1 cellular context compared by ENCODE assay signal in the genomic region with DNA sequence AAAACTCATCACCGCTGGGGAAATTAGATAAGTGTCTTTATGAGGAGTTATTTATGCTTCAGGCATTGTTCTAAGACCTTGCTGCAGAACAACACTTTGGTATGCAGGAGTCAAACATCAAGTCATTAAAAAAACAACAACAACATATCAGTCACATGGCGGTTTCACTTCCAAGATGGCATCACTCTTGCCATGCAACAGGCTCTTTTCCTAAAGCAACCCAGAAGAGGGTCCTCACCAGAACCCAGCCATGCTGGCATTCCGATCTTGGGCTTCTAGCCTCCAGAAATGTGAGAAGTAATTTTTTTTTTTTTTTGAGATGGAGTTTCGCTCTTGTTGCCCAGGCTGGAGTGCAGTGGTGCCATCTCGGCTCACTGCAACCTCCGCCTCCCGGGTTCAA.
A peak's percentile ranks its signal among the peaks of the same experiment; 100 is the strongest.
TF ChIP-seq lines count a peak whose summit lies in the region.

No MANE protein-coding gene starts in this region.

TF ChIP-seq in K562, 482 proteins besides CTCF, POLR2A, EP300 and RAD21 (continued from another document and continues in another):
- TF ChIP-seq, protein P1, sequence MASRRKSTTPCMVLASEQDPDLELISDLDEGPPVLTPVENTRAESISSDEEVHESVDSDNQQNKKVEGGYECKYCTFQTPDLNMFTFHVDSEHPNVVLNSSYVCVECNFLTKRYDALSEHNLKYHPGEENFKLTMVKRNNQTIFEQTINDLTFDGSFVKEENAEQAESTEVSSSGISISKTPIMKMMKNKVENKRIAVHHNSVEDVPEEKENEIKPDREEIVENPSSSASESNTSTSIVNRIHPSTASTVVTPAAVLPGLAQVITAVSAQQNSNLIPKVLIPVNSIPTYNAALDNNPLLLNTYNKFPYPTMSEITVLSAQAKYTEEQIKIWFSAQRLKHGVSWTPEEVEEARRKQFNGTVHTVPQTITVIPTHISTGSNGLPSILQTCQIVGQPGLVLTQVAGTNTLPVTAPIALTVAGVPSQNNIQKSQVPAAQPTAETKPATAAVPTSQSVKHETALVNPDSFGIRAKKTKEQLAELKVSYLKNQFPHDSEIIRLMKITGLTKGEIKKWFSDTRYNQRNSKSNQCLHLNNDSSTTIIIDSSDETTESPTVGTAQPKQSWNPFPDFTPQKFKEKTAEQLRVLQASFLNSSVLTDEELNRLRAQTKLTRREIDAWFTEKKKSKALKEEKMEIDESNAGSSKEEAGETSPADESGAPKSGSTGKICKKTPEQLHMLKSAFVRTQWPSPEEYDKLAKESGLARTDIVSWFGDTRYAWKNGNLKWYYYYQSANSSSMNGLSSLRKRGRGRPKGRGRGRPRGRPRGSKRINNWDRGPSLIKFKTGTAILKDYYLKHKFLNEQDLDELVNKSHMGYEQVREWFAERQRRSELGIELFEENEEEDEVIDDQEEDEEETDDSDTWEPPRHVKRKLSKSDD (conservative IDR thresholded peaks at IDR 0.05; ENCODE audit: low read length), result no peak
- no peak for TF ChIP-seq HDAC2 (IDR thresholded peaks at IDR 0.05)
- no peak for TF ChIP-seq CREB3L1 (IDR thresholded peaks at IDR 0.05; ENCODE audit: borderline replicate concordance, low read depth)
- TF ChIP-seq NRF1 (conservative IDR thresholded peaks at IDR 0.05 in 1 of 2, IDR thresholded peaks at IDR 0.05 in 1 of 2), result no peak
- TF ChIP-seq FIP1L1 (IDR thresholded peaks at IDR 0.05; ENCODE audit: low read depth, low read length, poor library complexity, severe bottlenecking), result no peak
- TF ChIP-seq, protein P2, sequence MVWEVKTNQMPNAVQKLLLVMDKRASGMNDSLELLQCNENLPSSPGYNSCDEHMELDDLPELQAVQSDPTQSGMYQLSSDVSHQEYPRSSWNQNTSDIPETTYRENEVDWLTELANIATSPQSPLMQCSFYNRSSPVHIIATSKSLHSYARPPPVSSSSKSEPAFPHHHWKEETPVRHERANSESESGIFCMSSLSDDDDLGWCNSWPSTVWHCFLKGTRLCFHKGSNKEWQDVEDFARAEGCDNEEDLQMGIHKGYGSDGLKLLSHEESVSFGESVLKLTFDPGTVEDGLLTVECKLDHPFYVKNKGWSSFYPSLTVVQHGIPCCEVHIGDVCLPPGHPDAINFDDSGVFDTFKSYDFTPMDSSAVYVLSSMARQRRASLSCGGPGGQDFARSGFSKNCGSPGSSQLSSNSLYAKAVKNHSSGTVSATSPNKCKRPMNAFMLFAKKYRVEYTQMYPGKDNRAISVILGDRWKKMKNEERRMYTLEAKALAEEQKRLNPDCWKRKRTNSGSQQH (CRISPR knock-in tag; IDR thresholded peaks at IDR 0.05), result no peak
- TF ChIP-seq CC2D1A (IDR thresholded peaks at IDR 0.05), result no peak
- TF ChIP-seq HDAC3 (IDR thresholded peaks at IDR 0.05; ENCODE audit: borderline replicate concordance, partially characterized antibody), result no peak
- no peak for TF ChIP-seq ZBTB34 (CRISPR knock-in tag; IDR thresholded peaks at IDR 0.05)
- TF ChIP-seq ID3 (CRISPR knock-in tag; IDR thresholded peaks at IDR 0.05), result no peak
- TF ChIP-seq ID3 (tag; IDR thresholded peaks at IDR 0.05), result peak; percentile 84; the same call in 1 of the 2 replicates
- TF ChIP-seq LARP7 (IDR thresholded peaks at IDR 0.05), result no peak
- TF ChIP-seq ZNF316 (IDR thresholded peaks at IDR 0.05), result no peak
- peak; percentile 84 for TF ChIP-seq PTRF (tag; IDR thresholded peaks at IDR 0.05)
- TF ChIP-seq, protein P3, sequence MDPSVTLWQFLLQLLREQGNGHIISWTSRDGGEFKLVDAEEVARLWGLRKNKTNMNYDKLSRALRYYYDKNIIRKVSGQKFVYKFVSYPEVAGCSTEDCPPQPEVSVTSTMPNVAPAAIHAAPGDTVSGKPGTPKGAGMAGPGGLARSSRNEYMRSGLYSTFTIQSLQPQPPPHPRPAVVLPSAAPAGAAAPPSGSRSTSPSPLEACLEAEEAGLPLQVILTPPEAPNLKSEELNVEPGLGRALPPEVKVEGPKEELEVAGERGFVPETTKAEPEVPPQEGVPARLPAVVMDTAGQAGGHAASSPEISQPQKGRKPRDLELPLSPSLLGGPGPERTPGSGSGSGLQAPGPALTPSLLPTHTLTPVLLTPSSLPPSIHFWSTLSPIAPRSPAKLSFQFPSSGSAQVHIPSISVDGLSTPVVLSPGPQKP (CRISPR knock-in tag; IDR thresholded peaks at IDR 0.05), result no peak
- TF ChIP-seq PTTG1 (tag; IDR thresholded peaks at IDR 0.05; ENCODE audit: low read depth), result peak; percentile 74
- TF ChIP-seq, protein P4, sequence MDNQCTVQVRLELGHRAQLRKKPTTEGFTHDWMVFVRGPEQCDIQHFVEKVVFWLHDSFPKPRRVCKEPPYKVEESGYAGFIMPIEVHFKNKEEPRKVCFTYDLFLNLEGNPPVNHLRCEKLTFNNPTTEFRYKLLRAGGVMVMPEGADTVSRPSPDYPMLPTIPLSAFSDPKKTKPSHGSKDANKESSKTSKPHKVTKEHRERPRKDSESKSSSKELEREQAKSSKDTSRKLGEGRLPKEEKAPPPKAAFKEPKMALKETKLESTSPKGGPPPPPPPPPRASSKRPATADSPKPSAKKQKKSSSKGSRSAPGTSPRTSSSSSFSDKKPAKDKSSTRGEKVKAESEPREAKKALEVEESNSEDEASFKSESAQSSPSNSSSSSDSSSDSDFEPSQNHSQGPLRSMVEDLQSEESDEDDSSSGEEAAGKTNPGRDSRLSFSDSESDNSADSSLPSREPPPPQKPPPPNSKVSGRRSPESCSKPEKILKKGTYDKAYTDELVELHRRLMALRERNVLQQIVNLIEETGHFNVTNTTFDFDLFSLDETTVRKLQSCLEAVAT (IDR thresholded peaks at IDR 0.05), result no peak
- TF ChIP-seq TEAD2 (tag; IDR thresholded peaks at IDR 0.05), result no peak
- TF ChIP-seq, protein P5, sequence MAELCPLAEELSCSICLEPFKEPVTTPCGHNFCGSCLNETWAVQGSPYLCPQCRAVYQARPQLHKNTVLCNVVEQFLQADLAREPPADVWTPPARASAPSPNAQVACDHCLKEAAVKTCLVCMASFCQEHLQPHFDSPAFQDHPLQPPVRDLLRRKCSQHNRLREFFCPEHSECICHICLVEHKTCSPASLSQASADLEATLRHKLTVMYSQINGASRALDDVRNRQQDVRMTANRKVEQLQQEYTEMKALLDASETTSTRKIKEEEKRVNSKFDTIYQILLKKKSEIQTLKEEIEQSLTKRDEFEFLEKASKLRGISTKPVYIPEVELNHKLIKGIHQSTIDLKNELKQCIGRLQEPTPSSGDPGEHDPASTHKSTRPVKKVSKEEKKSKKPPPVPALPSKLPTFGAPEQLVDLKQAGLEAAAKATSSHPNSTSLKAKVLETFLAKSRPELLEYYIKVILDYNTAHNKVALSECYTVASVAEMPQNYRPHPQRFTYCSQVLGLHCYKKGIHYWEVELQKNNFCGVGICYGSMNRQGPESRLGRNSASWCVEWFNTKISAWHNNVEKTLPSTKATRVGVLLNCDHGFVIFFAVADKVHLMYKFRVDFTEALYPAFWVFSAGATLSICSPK (IDR thresholded peaks at IDR 0.05; ENCODE audit: borderline replicate concordance), result no peak
- peak; percentile 62; the same call in 1 of the 2 replicates for TF ChIP-seq MECOM (CRISPR knock-in tag; IDR thresholded peaks at IDR 0.05)
- TF ChIP-seq KLF10 (CRISPR knock-in tag; IDR thresholded peaks at IDR 0.05), result no peak
- no peak for TF ChIP-seq FOSL1 (tag; conservative IDR thresholded peaks at IDR 0.05)
- no peak for TF ChIP-seq CBX5 (IDR thresholded peaks at IDR 0.05; ENCODE audit: borderline replicate concordance, low read depth)
- no peak for TF ChIP-seq TBL1XR1 (IDR thresholded peaks at IDR 0.05; ENCODE audit: low read length in 2 of 2)
- TF ChIP-seq ZNF584 (CRISPR knock-in tag; IDR thresholded peaks at IDR 0.05; ENCODE audit: low read depth), result no peak
- TF ChIP-seq U2AF1 (optimal IDR thresholded peaks at IDR 0.05; ENCODE audit: low read depth, low read length), result no peak
- TF ChIP-seq ZBTB40 (IDR thresholded peaks at IDR 0.05), result no peak
- no peak for TF ChIP-seq ZBTB40 (CRISPR knock-in tag; IDR thresholded peaks at IDR 0.05)
- TF ChIP-seq MAX (CRISPR knock-in tag; IDR thresholded peaks at IDR 0.05), result no peak
